ENCODE assay signal across 1 cellular context in the genomic region with DNA sequence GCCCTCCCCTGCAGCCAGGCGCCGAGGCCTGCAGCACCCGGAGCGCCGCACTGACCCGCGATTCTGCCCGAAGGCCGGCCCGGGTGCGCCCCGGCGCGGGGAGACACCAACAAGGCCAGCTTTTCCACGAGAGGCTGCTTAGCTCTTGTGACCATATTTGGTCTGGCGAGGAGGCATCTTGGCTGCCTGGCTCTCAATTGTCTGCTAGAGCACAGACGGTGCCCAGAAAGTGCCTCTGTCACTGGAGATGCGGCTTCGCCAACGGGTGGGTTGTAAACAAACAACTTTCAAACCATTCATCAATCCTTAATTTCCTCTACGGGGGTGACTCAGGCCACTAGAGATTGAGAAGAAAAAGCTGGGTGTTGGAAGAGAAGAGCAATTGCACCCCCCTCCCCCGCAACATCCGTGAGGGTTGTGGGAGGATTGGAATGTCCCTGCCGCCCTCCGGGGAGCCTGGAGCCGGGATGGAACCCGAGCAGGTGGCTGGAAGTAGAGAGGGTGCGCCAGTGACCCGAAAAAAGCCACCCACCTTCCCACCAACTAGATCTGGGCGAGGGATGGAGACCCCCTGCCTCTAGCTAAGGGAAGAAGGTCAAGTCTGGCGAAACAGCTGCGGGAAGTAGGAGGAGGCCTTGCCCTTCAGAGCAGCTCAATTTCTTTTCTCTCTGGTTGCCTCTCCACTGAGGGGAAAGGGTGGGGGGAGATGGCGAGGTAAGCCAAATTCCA.
A peak's percentile ranks its signal among the peaks of the same experiment; 100 is the strongest.
TF ChIP-seq lines count a peak whose summit lies in the region.

No MANE protein-coding gene starts in this region.

TF ChIP-seq in HepG2, 621 proteins besides CTCF, POLR2A, EP300 and RAD21 (continued from another document and continues in another):
- TF ChIP-seq BHLHE40 (IDR thresholded peaks at IDR 0.05; ENCODE audit: low read length): peak; percentile 7; the same call in 1 of the 2 replicates
- TF ChIP-seq, protein P1, sequence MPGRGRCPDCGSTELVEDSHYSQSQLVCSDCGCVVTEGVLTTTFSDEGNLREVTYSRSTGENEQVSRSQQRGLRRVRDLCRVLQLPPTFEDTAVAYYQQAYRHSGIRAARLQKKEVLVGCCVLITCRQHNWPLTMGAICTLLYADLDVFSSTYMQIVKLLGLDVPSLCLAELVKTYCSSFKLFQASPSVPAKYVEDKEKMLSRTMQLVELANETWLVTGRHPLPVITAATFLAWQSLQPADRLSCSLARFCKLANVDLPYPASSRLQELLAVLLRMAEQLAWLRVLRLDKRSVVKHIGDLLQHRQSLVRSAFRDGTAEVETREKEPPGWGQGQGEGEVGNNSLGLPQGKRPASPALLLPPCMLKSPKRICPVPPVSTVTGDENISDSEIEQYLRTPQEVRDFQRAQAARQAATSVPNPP (CRISPR knock-in tag; IDR thresholded peaks at IDR 0.05): 0 out of 2 replicates have a peak, but pooled peaks have one; percentile 58
- no peak for TF ChIP-seq ZGPAT (CRISPR knock-in tag; IDR thresholded peaks at IDR 0.05)
- peak; percentile 70; the same call in 1 of the 2 replicates for TF ChIP-seq GABPB1 (CRISPR knock-in tag; IDR thresholded peaks at IDR 0.05)
- TF ChIP-seq ZNF556 (CRISPR knock-in tag; IDR thresholded peaks at IDR 0.05; ENCODE audit: borderline replicate concordance): peak; percentile 47; the same call in 1 of the 2 replicates
- TF ChIP-seq ZNF17 (CRISPR knock-in tag; IDR thresholded peaks at IDR 0.05): peak; percentile 86; the same call in 1 of the 2 replicates
- TF ChIP-seq FLYWCH1 (CRISPR knock-in tag; IDR thresholded peaks at IDR 0.05): 0 out of 2 replicates have a peak, but pooled peaks have one; percentile 58
- TF ChIP-seq SETDB1 (CRISPR knock-in tag; IDR thresholded peaks at IDR 0.05; ENCODE audit: borderline replicate concordance): no peak
- TF ChIP-seq, protein P2, sequence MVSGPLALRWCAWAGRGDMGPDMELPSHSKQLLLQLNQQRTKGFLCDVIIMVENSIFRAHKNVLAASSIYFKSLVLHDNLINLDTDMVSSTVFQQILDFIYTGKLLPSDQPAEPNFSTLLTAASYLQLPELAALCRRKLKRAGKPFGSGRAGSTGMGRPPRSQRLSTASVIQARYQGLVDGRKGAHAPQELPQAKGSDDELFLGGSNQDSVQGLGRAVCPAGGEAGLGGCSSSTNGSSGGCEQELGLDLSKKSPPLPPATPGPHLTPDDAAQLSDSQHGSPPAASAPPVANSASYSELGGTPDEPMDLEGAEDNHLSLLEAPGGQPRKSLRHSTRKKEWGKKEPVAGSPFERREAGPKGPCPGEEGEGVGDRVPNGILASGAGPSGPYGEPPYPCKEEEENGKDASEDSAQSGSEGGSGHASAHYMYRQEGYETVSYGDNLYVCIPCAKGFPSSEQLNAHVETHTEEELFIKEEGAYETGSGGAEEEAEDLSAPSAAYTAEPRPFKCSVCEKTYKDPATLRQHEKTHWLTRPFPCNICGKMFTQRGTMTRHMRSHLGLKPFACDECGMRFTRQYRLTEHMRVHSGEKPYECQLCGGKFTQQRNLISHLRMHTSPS (CRISPR knock-in tag; IDR thresholded peaks at IDR 0.05; ENCODE audit: low read depth): peak; percentile 7; the same call in 1 of the 2 replicates
- TF ChIP-seq ZSCAN22 (CRISPR knock-in tag; IDR thresholded peaks at IDR 0.05): no peak
- no peak for TF ChIP-seq SUZ12 (IDR thresholded peaks at IDR 0.05; ENCODE audit: low read depth, low read length)
- TF ChIP-seq, protein P3, sequence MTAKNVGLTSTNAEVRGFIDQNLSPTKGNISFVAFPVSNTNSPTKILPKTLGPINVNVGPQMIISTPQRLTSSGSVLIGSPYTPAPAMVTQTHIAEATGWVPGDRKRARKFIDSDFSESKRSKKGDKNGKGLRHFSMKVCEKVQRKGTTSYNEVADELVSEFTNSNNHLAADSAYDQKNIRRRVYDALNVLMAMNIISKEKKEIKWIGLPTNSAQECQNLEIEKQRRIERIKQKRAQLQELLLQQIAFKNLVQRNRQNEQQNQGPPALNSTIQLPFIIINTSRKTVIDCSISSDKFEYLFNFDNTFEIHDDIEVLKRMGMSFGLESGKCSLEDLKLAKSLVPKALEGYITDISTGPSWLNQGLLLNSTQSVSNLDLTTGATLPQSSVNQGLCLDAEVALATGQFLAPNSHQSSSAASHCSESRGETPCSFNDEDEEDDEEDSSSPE (CRISPR knock-in tag; IDR thresholded peaks at IDR 0.05): no peak
- TF ChIP-seq, protein P4, sequence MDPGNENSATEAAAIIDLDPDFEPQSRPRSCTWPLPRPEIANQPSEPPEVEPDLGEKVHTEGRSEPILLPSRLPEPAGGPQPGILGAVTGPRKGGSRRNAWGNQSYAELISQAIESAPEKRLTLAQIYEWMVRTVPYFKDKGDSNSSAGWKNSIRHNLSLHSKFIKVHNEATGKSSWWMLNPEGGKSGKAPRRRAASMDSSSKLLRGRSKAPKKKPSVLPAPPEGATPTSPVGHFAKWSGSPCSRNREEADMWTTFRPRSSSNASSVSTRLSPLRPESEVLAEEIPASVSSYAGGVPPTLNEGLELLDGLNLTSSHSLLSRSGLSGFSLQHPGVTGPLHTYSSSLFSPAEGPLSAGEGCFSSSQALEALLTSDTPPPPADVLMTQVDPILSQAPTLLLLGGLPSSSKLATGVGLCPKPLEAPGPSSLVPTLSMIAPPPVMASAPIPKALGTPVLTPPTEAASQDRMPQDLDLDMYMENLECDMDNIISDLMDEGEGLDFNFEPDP (CRISPR knock-in tag; conservative IDR thresholded peaks at IDR 0.05): peak; percentile 92; the same call in 1 of the 2 replicates
- TF ChIP-seq ZNF333 (CRISPR knock-in tag; IDR thresholded peaks at IDR 0.05; ENCODE audit: borderline replicate concordance): peak; percentile 86; the same call in 1 of the 2 replicates
- 0 out of 2 replicates have a peak, but pooled peaks have one; percentile 3 for TF ChIP-seq YEATS2 (CRISPR knock-in tag; IDR thresholded peaks at IDR 0.05; ENCODE audit: borderline replicate concordance)
- peak; percentile 84; the same call in 1 of the 2 replicates for TF ChIP-seq KDM5B (CRISPR knock-in tag; IDR thresholded peaks at IDR 0.05; ENCODE audit: borderline replicate concordance)
- TF ChIP-seq, protein P5, sequence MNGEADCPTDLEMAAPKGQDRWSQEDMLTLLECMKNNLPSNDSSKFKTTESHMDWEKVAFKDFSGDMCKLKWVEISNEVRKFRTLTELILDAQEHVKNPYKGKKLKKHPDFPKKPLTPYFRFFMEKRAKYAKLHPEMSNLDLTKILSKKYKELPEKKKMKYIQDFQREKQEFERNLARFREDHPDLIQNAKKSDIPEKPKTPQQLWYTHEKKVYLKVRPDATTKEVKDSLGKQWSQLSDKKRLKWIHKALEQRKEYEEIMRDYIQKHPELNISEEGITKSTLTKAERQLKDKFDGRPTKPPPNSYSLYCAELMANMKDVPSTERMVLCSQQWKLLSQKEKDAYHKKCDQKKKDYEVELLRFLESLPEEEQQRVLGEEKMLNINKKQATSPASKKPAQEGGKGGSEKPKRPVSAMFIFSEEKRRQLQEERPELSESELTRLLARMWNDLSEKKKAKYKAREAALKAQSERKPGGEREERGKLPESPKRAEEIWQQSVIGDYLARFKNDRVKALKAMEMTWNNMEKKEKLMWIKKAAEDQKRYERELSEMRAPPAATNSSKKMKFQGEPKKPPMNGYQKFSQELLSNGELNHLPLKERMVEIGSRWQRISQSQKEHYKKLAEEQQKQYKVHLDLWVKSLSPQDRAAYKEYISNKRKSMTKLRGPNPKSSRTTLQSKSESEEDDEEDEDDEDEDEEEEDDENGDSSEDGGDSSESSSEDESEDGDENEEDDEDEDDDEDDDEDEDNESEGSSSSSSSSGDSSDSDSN (CRISPR knock-in tag; IDR thresholded peaks at IDR 0.05): 0 out of 2 replicates have a peak, but pooled peaks have one; percentile 4
- peak; percentile 21; the same call in 1 of the 2 replicates for TF ChIP-seq NFKB2 (CRISPR knock-in tag; IDR thresholded peaks at IDR 0.05; ENCODE audit: borderline replicate concordance)
- TF ChIP-seq AHDC1 (CRISPR knock-in tag; IDR thresholded peaks at IDR 0.05; ENCODE audit: borderline replicate concordance): no peak
- no peak for TF ChIP-seq KDM6A (CRISPR knock-in tag; IDR thresholded peaks at IDR 0.05; ENCODE audit: low read depth)
- TF ChIP-seq ZNF552 (CRISPR knock-in tag; IDR thresholded peaks at IDR 0.05; ENCODE audit: borderline replicate concordance): 0 out of 2 replicates have a peak, but pooled peaks have one; percentile 5
- TF ChIP-seq ZNF350 (CRISPR knock-in tag; IDR thresholded peaks at IDR 0.05; ENCODE audit: borderline replicate concordance, low read depth): peak; percentile 71
- TF ChIP-seq, protein P6, sequence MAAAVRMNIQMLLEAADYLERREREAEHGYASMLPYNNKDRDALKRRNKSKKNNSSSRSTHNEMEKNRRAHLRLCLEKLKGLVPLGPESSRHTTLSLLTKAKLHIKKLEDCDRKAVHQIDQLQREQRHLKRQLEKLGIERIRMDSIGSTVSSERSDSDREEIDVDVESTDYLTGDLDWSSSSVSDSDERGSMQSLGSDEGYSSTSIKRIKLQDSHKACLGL (CRISPR knock-in tag; IDR thresholded peaks at IDR 0.05): 0 out of 2 replicates have a peak, but pooled peaks have one; percentile 23
- TF ChIP-seq, protein P7, sequence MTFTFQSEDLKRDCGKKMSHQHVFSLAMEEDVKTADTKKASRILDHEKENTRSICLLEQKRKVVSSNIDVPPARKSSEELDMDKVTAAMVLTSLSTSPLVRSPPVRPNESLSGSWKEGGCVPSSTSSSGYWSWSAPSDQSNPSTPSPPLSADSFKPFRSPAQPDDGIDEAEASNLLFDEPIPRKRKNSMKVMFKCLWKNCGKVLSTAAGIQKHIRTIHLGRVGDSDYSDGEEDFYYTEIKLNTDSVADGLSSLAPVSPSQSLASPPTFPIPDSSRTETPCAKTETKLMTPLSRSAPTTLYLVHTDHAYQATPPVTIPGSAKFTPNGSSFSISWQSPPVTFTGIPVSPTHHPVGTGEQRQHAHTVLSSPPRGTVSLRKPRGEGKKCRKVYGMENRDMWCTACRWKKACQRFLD (CRISPR knock-in tag; IDR thresholded peaks at IDR 0.05; ENCODE audit: borderline replicate concordance): no peak; the same call in 1 of the 2 replicates
- no peak for TF ChIP-seq ZSCAN31 (CRISPR knock-in tag; IDR thresholded peaks at IDR 0.05; ENCODE audit: low read depth)
- no peak for TF ChIP-seq ATF7 (IDR thresholded peaks at IDR 0.05)
- TF ChIP-seq ATF7 (CRISPR knock-in tag; IDR thresholded peaks at IDR 0.05): no peak
- 0 out of 2 replicates have a peak, but pooled peaks have one; percentile 32 for TF ChIP-seq THRA (CRISPR knock-in tag; IDR thresholded peaks at IDR 0.05; ENCODE audit: borderline replicate concordance)
- TF ChIP-seq DNMT3B (CRISPR knock-in tag; conservative IDR thresholded peaks at IDR 0.05): 0 out of 2 replicates have a peak, but pooled peaks have one; percentile 67
- TF ChIP-seq SOX5 (CRISPR knock-in tag; IDR thresholded peaks at IDR 0.05; ENCODE audit: borderline replicate concordance): peak; percentile 17; the same call in 1 of the 2 replicates
- peak; percentile 11; the same call in 1 of the 2 replicates for TF ChIP-seq KAT8 (CRISPR knock-in tag; IDR thresholded peaks at IDR 0.05)
- peak; percentile 55 for TF ChIP-seq BCL6 (CRISPR knock-in tag; IDR thresholded peaks at IDR 0.05)
- TF ChIP-seq ZNF670 (CRISPR knock-in tag; IDR thresholded peaks at IDR 0.05; ENCODE audit: borderline replicate concordance): no peak
